ENCODE assay signal across 23 cellular contexts in genomic region chr6:23350752-23351453, GRCh38.
"Had no signal": no experiment of that assay in that cellular context is flagged by ENCODE, and none has a peak within 500 bp of the region (broad histone marks: within the 10 kb centered on the region; RNA-seq: fewer than 3 reads in every experiment).

No MANE protein-coding gene starts in this region.

- H2AFZ ChIP-seq: neural progenitor cell had no signal

- H3K4me1 ChIP-seq: esophagus muscularis mucosa, gastroesophageal sphincter, neural progenitor cell, right lobe of liver, vagina had no signal

- H3K36me3 ChIP-seq: esophagus muscularis mucosa, gastroesophageal sphincter, neural progenitor cell, right lobe of liver, thoracic aorta, vagina had no signal

- H3K9ac ChIP-seq: neural progenitor cell had no signal

- ATAC-seq: activated naive CD8-positive, alpha-beta T cell treated with anti-CD3 and anti-CD28 coated beads, Interleukin-2, amount 50 U/mL, for 24 hours; gastroesophageal sphincter; left lobe of liver; naive thymus-derived CD8-positive, alpha-beta T cell; right lobe of liver had no signal

- H3K27ac ChIP-seq: esophagus muscularis mucosa, gastroesophageal sphincter, neural progenitor cell, right lobe of liver, skin epidermis, thoracic aorta, vagina had no signal

- DNase-seq: activated CD4-positive, alpha-beta memory T cell treated with anti-CD3 and anti-CD28 coated beads, Interleukin-2, amount 10 ng/mL, durations not matched to agents 7 days and 5 days; activated CD4-positive, alpha-beta T cell treated with anti-CD3 and anti-CD28 coated beads for 48 hours; activated gamma-delta T cell; activated naive CD4-positive, alpha-beta T cell treated with anti-CD3 and anti-CD28 coated beads, Interleukin-2, amount 50 U/mL, for 16 hours; activated naive CD8-positive, alpha-beta T cell treated with anti-CD3 and anti-CD28 coated beads, Interleukin-2, amount 50 U/mL, for 24 hours; effector CD8-positive, alpha-beta T cell; head of caudate nucleus; hypothalamus; islet precursor cell; naive thymus-derived CD8-positive, alpha-beta T cell; posterior cingulate gyrus; right lobe of liver; stimulated activated CD4-positive, alpha-beta T cell treated with anti-CD3 and anti-CD28 coated beads, Interleukin-2, amount 100 ng/mL, for 24 hours; stimulated activated naive CD4-positive, alpha-beta T cell; T1000 had no signal

- H3K4me2 ChIP-seq: neural progenitor cell had no signal

- H3K9me3 ChIP-seq: esophagus muscularis mucosa, gastroesophageal sphincter, right lobe of liver, thoracic aorta, vagina had no signal

- H3K4me3 ChIP-seq: esophagus muscularis mucosa, gastroesophageal sphincter, lung, neural progenitor cell, right lobe of liver, skin epidermis, thoracic aorta, vagina had no signal

- H3K27me3 ChIP-seq: esophagus muscularis mucosa, gastroesophageal sphincter, neural progenitor cell, right lobe of liver, vagina had no signal
